Comparison of ENCODE assay signal across 24 cellular contexts in the genomic region with DNA sequence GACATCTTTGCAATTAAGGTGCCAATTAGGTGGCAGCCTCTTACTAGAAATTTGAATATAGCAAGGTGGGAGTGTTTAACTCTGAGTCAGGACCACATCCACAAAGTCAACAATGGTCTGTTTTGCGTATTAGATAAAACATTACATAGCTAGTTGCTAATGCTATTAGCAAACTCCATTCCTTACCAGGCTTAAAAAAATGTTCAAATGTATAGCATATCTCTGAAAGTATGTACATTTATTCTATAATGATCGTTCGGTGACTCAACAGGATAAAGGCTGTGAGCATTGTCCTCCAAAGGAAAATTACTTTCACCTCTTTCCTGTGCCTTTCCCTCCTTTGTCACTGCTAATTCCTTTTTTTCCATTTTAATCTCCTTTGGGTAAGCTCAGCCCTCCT.
"Had no signal": no experiment of that assay in that cellular context is flagged by ENCODE, and none has a peak within 500 bp of the region (broad histone marks: within the 10 kb centered on the region; RNA-seq: fewer than 3 reads in every experiment).

No MANE protein-coding gene starts in this region.

- H3K27ac Mint-ChIP-seq: activated CD8-positive, alpha-beta T cell treated with anti-CD3 and anti-CD28 coated beads, Interleukin-2, amount 10 ng/mL, durations not matched to agents 7 days and 5 days; activated naive CD8-positive, alpha-beta T cell treated with anti-CD3 and anti-CD28 coated beads, Interleukin-2, amount 10 ng/mL, durations not matched to agents 7 days and 5 days; T-helper 17 cell; WTC11 had no signal

- H3K36me3 ChIP-seq: adrenal gland, breast epithelium, MG63 had no signal

- ATAC-seq: activated CD8-positive, alpha-beta T cell treated with anti-CD3 and anti-CD28 coated beads, Interleukin-2, amount 10 ng/mL, durations not matched to agents 7 days and 5 days; T-helper 17 cell; WTC11 had no signal

- H3K27ac ChIP-seq: adrenal gland, breast epithelium, KMS-11 had no signal

- H3K27me3 ChIP-seq: adrenal gland, MG63 had no signal

- H3K27me3 Mint-ChIP-seq: activated naive CD8-positive, alpha-beta T cell treated with anti-CD3 and anti-CD28 coated beads, Interleukin-2, amount 10 ng/mL, durations not matched to agents 7 days and 5 days had no signal

- H3K9me3 ChIP-seq: adrenal gland, breast epithelium, MG63 had no signal

- H3K4me1 ChIP-seq: adrenal gland, breast epithelium had no signal

- H3K9me3 Mint-ChIP-seq: activated naive CD8-positive, alpha-beta T cell treated with anti-CD3 and anti-CD28 coated beads, Interleukin-2, amount 10 ng/mL, durations not matched to agents 7 days and 5 days; WTC11 had no signal

- H3K4me3 Mint-ChIP-seq: activated CD8-positive, alpha-beta T cell treated with anti-CD3 and anti-CD28 coated beads, Interleukin-2, amount 10 ng/mL, durations not matched to agents 7 days and 5 days; activated naive CD8-positive, alpha-beta T cell treated with anti-CD3 and anti-CD28 coated beads, Interleukin-2, amount 10 ng/mL, durations not matched to agents 7 days and 5 days; T-helper 17 cell; WTC11 had no signal

- H3K4me3 ChIP-seq: adrenal gland, breast epithelium, MG63 had no signal

- H3K4me1 Mint-ChIP-seq: activated naive CD8-positive, alpha-beta T cell treated with anti-CD3 and anti-CD28 coated beads, Interleukin-2, amount 10 ng/mL, durations not matched to agents 7 days and 5 days; T-helper 17 cell had no signal

- H3K36me3 Mint-ChIP-seq: activated naive CD8-positive, alpha-beta T cell treated with anti-CD3 and anti-CD28 coated beads, Interleukin-2, amount 10 ng/mL, durations not matched to agents 7 days and 5 days; WTC11 had no signal

- DNase-seq: activated CD4-positive, alpha-beta T cell treated with anti-CD3 and anti-CD28 coated beads for 48 hours; activated CD4-positive, alpha-beta T cell treated with anti-CD3 and anti-CD28 coated beads, Interleukin-2, amount 50 U/mL, for 4 hours; activated CD4-positive, CD25-positive, alpha-beta regulatory T cell treated with anti-CD3 and anti-CD28 coated beads, Interleukin-2, amount 50 U/mL, for 72 hours; activated CD8-positive, alpha-beta memory T cell treated with anti-CD3 and anti-CD28 coated beads, Interleukin-2, amount 50 U/mL, for 48 hours; activated CD8-positive, alpha-beta T cell treated with anti-CD3 and anti-CD28 coated beads, Interleukin-2, amount 10 ng/mL, durations not matched to agents 7 days and 5 days; activated naive CD4-positive, alpha-beta T cell treated with anti-CD3 and anti-CD28 coated beads, Interleukin-2, amount 50 U/mL, for 16 hours; activated naive CD8-positive, alpha-beta T cell treated with anti-CD3 and anti-CD28 coated beads, Interleukin-2, amount 10 ng/mL, durations not matched to agents 7 days and 5 days; activated T-cell treated with anti-CD3 and anti-CD28 coated beads, Interleukin-2, amount 50 U/mL, for 1 hour; adrenal gland; anterior cingulate cortex; MG63; MV-4-11; NCI-H1092 treated with DMSO at 0.1 percent for 48 hours; NCI-H1417 treated with DMSO at 0.1 percent for 48 hours; NCI-H1694; NCI-H2107; NCI-H2171 treated with DMSO at 0.1 percent for 48 hours; SHP77 treated with DMSO at 0.1 percent for 48 hours; T-helper 17 cell; T-helper 9 cell had no signal

- FAIRE-seq: RCC 7860 had no signal
